11 cellular contexts compared by ENCODE assay signal in the genomic region with DNA sequence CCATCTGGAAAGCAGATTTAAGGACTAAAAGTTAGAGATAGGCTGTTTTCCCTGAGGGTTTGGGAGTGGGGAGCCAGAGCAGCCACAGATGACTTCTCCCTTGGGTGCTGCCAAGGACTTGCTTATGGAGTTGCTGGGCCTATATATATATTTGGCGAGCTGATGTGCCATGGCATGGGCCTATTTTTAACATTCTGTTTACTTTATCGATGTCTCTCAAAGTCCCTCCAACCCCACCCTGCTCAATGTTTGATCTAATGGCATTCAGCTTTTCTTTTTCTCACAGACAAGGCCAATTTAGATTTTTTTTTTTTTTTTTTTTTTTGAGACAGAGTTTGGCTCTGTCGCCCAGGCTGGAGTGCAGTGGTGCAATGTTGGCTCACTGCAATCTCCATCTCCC.
"Had no signal": no experiment of that assay in that cellular context is flagged by ENCODE, and none has a peak within 500 bp of the region (broad histone marks: within the 10 kb centered on the region; RNA-seq: fewer than 3 reads in every experiment).

No MANE protein-coding gene starts in this region.

- FAIRE-seq: H1, H54 had no signal

- H3K4me2 ChIP-seq: GM23338 had no signal

- H2AFZ ChIP-seq: GM23248, GM23338 had no signal

- H3K9ac ChIP-seq: GM23248 had no signal

- H3K9me3 ChIP-seq: HAP-1 had no signal

- ATAC-seq: GM23338, HCT116 had no signal

- H3K36me3 ChIP-seq: HAP-1 had no signal

- H3K4me3 ChIP-seq: GM23248, GM23338, HAP-1 had no signal

- DNase-seq: GM23248, GOT3, H7, H9, HCEC 1CT, HFFc6 had no signal

- H3K27ac ChIP-seq: GM23248 had no signal
